ENCODE assay signal across 9 cellular contexts in genomic region chr12:113075137-113075683, GRCh38. TPM values are rescaled to one million over a fixed set of nuclear protein-coding genes. Genes with fewer than 3 reads are reported as not detected.
DNase-seq lines count a peak whose midpoint lies in the region; ATAC-seq and TF ChIP-seq lines count a peak whose summit lies in the region.
"Had no signal": no experiment of that assay in that cellular context is flagged by ENCODE, and none has a peak within 500 bp of the region (broad histone marks: within the 10 kb centered on the region; RNA-seq: fewer than 3 reads in every experiment).

No MANE protein-coding gene starts in this region.

- DNase-seq in activated T-cell treated with anti-CD3 and anti-CD28 coated beads, Interleukin-2, amount 50 U/mL, for 72 hours: no peak
- DNase-seq in activated T-cell treated with anti-CD3 and anti-CD28 coated beads for 4 hours (no peak), H7 (no peak), coronary artery (ENCODE audit: low spot score) (no peak), omental fat pad (ENCODE audit: low spot score) (no peak)
- DNase-seq in stimulated activated effector memory CD8-positive, alpha-beta T cell treated with anti-CD3 and anti-CD28 coated beads, Interleukin-12 subunit alpha, Interleukin-12 subunit beta, amount 100 ng/mL, for 72 hours (ENCODE audit: low spot score in 2 of 2): no peak

- H3K36me3 Mint-ChIP-seq in activated T-cell treated with anti-CD3 and anti-CD28 coated beads, Interleukin-2, amount 50 U/mL, for 72 hours (ENCODE audit: insufficient read depth in 2 of 2): no peaks in the 10 kb centered on the region
- H3K36me3 Mint-ChIP-seq in stimulated activated effector memory CD8-positive, alpha-beta T cell treated with anti-CD3 and anti-CD28 coated beads, Interleukin-12 subunit alpha, Interleukin-12 subunit beta, amount 100 ng/mL, for 72 hours: no peaks in the 10 kb centered on the region

- H3K27ac Mint-ChIP-seq in activated T-cell treated with anti-CD3 and anti-CD28 coated beads, Interleukin-2, amount 50 U/mL, for 72 hours: peak overlapping the region; percentile 49
- peak overlapping the region; percentile 48 for H3K27ac Mint-ChIP-seq in stimulated activated effector memory CD8-positive, alpha-beta T cell treated with anti-CD3 and anti-CD28 coated beads, Interleukin-12 subunit alpha, Interleukin-12 subunit beta, amount 100 ng/mL, for 72 hours
- H3K27ac Mint-ChIP-seq: nephron had no signal

- no peaks in the 10 kb centered on the region for H3K9me3 Mint-ChIP-seq in activated T-cell treated with anti-CD3 and anti-CD28 coated beads, Interleukin-2, amount 50 U/mL, for 72 hours
- no peaks in the 10 kb centered on the region for H3K9me3 Mint-ChIP-seq in stimulated activated effector memory CD8-positive, alpha-beta T cell treated with anti-CD3 and anti-CD28 coated beads, Interleukin-12 subunit alpha, Interleukin-12 subunit beta, amount 100 ng/mL, for 72 hours

- H3K4me3 Mint-ChIP-seq in activated T-cell treated with anti-CD3 and anti-CD28 coated beads, Interleukin-2, amount 50 U/mL, for 72 hours: peak overlapping the region; percentile 15 to 61
- peak overlapping the region; percentile 25 for H3K4me3 Mint-ChIP-seq in stimulated activated effector memory CD8-positive, alpha-beta T cell treated with anti-CD3 and anti-CD28 coated beads, Interleukin-12 subunit alpha, Interleukin-12 subunit beta, amount 100 ng/mL, for 72 hours
- H3K4me3 Mint-ChIP-seq: nephron had no signal

- peak; percentile 39 to 47 for ATAC-seq in activated T-cell treated with anti-CD3 and anti-CD28 coated beads, Interleukin-2, amount 50 U/mL, for 72 hours (replicated peaks in 1 of 2)
- ATAC-seq in GM21619 (IDR thresholded peaks at IDR 0.05; ENCODE audit: unreplicated experiment) (peak; percentile 86), HG03457 (IDR thresholded peaks at IDR 0.05; ENCODE audit: unreplicated experiment) (peak; percentile 89), omental fat pad (ENCODE audit: low FRiP score) (no peak)
- ATAC-seq in stimulated activated effector memory CD8-positive, alpha-beta T cell treated with anti-CD3 and anti-CD28 coated beads, Interleukin-12 subunit alpha, Interleukin-12 subunit beta, amount 100 ng/mL, for 72 hours: peak; percentile 51

- H3K36me3 ChIP-seq in H7 (replicated peaks; ENCODE audit: control insufficient read depth, insufficient read depth, low read length): no peaks in the 10 kb centered on the region

- peaks cover 32% of the 10 kb centered on the region for H3K27me3 ChIP-seq in H7 (ENCODE audit: control insufficient read depth, insufficient read depth, low read length)

- H3K27me3 Mint-ChIP-seq in activated T-cell treated with anti-CD3 and anti-CD28 coated beads, Interleukin-2, amount 50 U/mL, for 72 hours (ENCODE audit: low read depth): no peaks in the 10 kb centered on the region

- no peak overlapping the region for H3K27ac ChIP-seq in coronary artery

- no peak for TF ChIP-seq CTCF in coronary artery (IDR thresholded peaks at IDR 0.05)
- no peak for TF ChIP-seq CTCF in omental fat pad (IDR thresholded peaks at IDR 0.05)

- H3K4me1 Mint-ChIP-seq in activated T-cell treated with anti-CD3 and anti-CD28 coated beads, Interleukin-2, amount 50 U/mL, for 72 hours (ENCODE audit: low read depth): peaks cover 49% of the 10 kb centered on the region
- peaks cover 49% of the 10 kb centered on the region for H3K4me1 Mint-ChIP-seq in stimulated activated effector memory CD8-positive, alpha-beta T cell treated with anti-CD3 and anti-CD28 coated beads, Interleukin-12 subunit alpha, Interleukin-12 subunit beta, amount 100 ng/mL, for 72 hours

- no peak overlapping the region for H3K4me3 ChIP-seq in H7 (ENCODE audit: insufficient read depth, low read depth, low read length)
- H3K4me3 ChIP-seq in coronary artery: no peak overlapping the region

RNA-seq across cellular contexts. Expression of gene DTX1, which starts 18.7 kb away (rescaled TPM):
- 10 to 100 TPM; 17.6 to 18.0 TPM for total RNA-seq in activated T-cell treated with anti-CD3 and anti-CD28 coated beads, Interleukin-2, amount 50 U/mL, for 72 hours
- 1.00 and 2.5 TPM in 2 replicates for total RNA-seq in H7 (2014; rRNA removed; shearing (Covaris generic))
- total RNA-seq in omental fat pad: 10 to 100 TPM; 30.1 to 80.9 (median 35.5) TPM
